9 cellular contexts compared by ENCODE assay signal in genomic region chr17:336110-337021, GRCh38. TPM values are rescaled to one million over a fixed set of nuclear protein-coding genes. Genes with fewer than 3 reads are reported as not detected.
DNase-seq lines count a peak whose midpoint lies in the region; ATAC-seq, FAIRE-seq and TF ChIP-seq lines count a peak whose summit lies in the region.
"Had no signal": no experiment of that assay in that cellular context is flagged by ENCODE, and none has a peak within 500 bp of the region (broad histone marks: within the 10 kb centered on the region; RNA-seq: fewer than 3 reads in every experiment).

No MANE protein-coding gene starts in this region.

- H3K9me3 Mint-ChIP-seq in stimulated activated effector memory CD8-positive, alpha-beta T cell treated with anti-CD3 and anti-CD28 coated beads, Interleukin-12 subunit alpha, Interleukin-12 subunit beta, amount 100 ng/mL, for 72 hours, result no peaks in the 10 kb centered on the region

- no peaks in the 10 kb centered on the region for H4K20me1 ChIP-seq in keratinocyte (ENCODE audit: control insufficient read depth, extremely low read depth, insufficient read depth, low read length)

- peak overlapping the region; percentile 37 for H3K4me2 ChIP-seq in keratinocyte (ENCODE audit: control insufficient read depth, extremely low read depth, insufficient read depth, low read depth, low read length)

- peaks cover 20% of the 10 kb centered on the region for H3K4me1 Mint-ChIP-seq in stimulated activated effector memory CD8-positive, alpha-beta T cell treated with anti-CD3 and anti-CD28 coated beads, Interleukin-12 subunit alpha, Interleukin-12 subunit beta, amount 100 ng/mL, for 72 hours

- no peak for ATAC-seq in stimulated activated effector memory CD8-positive, alpha-beta T cell treated with anti-CD3 and anti-CD28 coated beads, Interleukin-12 subunit alpha, Interleukin-12 subunit beta, amount 100 ng/mL, for 72 hours
- ATAC-seq in GM21576 (IDR thresholded peaks at IDR 0.05; ENCODE audit: unreplicated experiment) (no peak), HG02981 (IDR thresholded peaks at IDR 0.05; ENCODE audit: unreplicated experiment) (no peak)

- H3K27ac ChIP-seq in keratinocyte (ENCODE audit: control insufficient read depth, insufficient read depth, low read length), result no peak overlapping the region

- no peaks in the 10 kb centered on the region for H3K9me3 ChIP-seq in keratinocyte (ENCODE audit: control insufficient read depth, low read depth, low read length)

- no peaks in the 10 kb centered on the region for H3K9me1 ChIP-seq in keratinocyte (ENCODE audit: control insufficient read depth, extremely low read depth, insufficient read depth, low read length)

- peak overlapping the region; percentile 29 for H3K27ac Mint-ChIP-seq in stimulated activated effector memory CD8-positive, alpha-beta T cell treated with anti-CD3 and anti-CD28 coated beads, Interleukin-12 subunit alpha, Interleukin-12 subunit beta, amount 100 ng/mL, for 72 hours

- FAIRE-seq in keratinocyte (lab: Jason Lieb, UNC), result no peak

- dilution Hi-C loops in keratinocyte (cut with MboI; ENCODE audit: extremely low pct_ligation_motif_present, low sequenced_read_pairs), result no loop called here

- H3K36me3 Mint-ChIP-seq in stimulated activated effector memory CD8-positive, alpha-beta T cell treated with anti-CD3 and anti-CD28 coated beads, Interleukin-12 subunit alpha, Interleukin-12 subunit beta, amount 100 ng/mL, for 72 hours, result peaks cover 6% of the 10 kb centered on the region

- DNase-seq in NCI-H510A treated with DMSO at 0.1 percent for 48 hours (lab: John Stamatoyannopoulos, UW), result peak; percentile 58
- no peak for DNase-seq in NCI-H510A (lab: John Stamatoyannopoulos, UW)
- DNase-seq in activated CD4-positive, alpha-beta T cell treated with anti-CD3 and anti-CD28 coated beads, Interleukin-2, amount 50 U/mL, for 1 hour, result peak; percentile 65
- no peak for DNase-seq in keratinocyte (ENCODE audit: low read depth, low spot score)
- DNase-seq in stimulated activated effector memory CD8-positive, alpha-beta T cell treated with anti-CD3 and anti-CD28 coated beads, Interleukin-12 subunit alpha, Interleukin-12 subunit beta, amount 100 ng/mL, for 72 hours (ENCODE audit: low spot score in 2 of 2), result no peak
- no peak for DNase-seq in kidney glomerular epithelial cell (lab: John Stamatoyannopoulos, UW)
- DNase-seq: NK-92 treated with Interleukin-12 subunit alpha and Interleukin-12 subunit beta, amount 100 ng/mL, for 24 hours had no signal

- H3K4me3 Mint-ChIP-seq in stimulated activated effector memory CD8-positive, alpha-beta T cell treated with anti-CD3 and anti-CD28 coated beads, Interleukin-12 subunit alpha, Interleukin-12 subunit beta, amount 100 ng/mL, for 72 hours, result no peak overlapping the region

- no peak overlapping the region for H2AFZ ChIP-seq in keratinocyte (ENCODE audit: control insufficient read depth, low read length)

- H3K79me2 ChIP-seq in keratinocyte (ENCODE audit: control insufficient read depth, insufficient read depth, low read length), result no peaks in the 10 kb centered on the region

- no peak overlapping the region for H3K4me3 ChIP-seq in keratinocyte (ENCODE audit: control insufficient read depth in 2 of 3, extremely low read depth in 1 of 3, insufficient read depth in 2 of 3, low read depth in 1 of 3, low read length in 3 of 3)

- H3K27me3 ChIP-seq in keratinocyte (ENCODE audit: control insufficient read depth, extremely low read depth, insufficient read depth, low read length), result peaks cover 30% of the 10 kb centered on the region

- H3K4me1 ChIP-seq in keratinocyte (ENCODE audit: control insufficient read depth, extremely low read depth, insufficient read depth, low read length), result peaks cover 29% of the 10 kb centered on the region

- TF ChIP-seq CTCF in keratinocyte (optimal IDR thresholded peaks at IDR 0.05 in 1 of 3, IDR thresholded peaks at IDR 0.05 in 1 of 3, conservative IDR thresholded peaks at IDR 0.05 in 1 of 3; ENCODE audit: extremely low read depth in 1 of 3, insufficient read depth in 2 of 3, low read length in 3 of 3), result no peak

- H3K36me3 ChIP-seq in keratinocyte (ENCODE audit: control insufficient read depth in 2 of 2, extremely low read depth in 1 of 2, insufficient read depth in 2 of 2, low read length in 2 of 2), result no peaks in the 10 kb centered on the region

- H3K9ac ChIP-seq in keratinocyte (ENCODE audit: control insufficient read depth, extremely low read depth, insufficient read depth, low read length), result no peak overlapping the region

RNA-seq across cellular contexts. Expression of gene RPH3AL, which starts 16.2 kb away (rescaled TPM):
- polyA plus RNA-seq in keratinocyte, result 0.31 to 1.2 TPM (median 0.94 TPM) in 3 replicates
- polyA plus RNA-seq in keratinocyte (2011; ENCODE audit: low read depth), result not detected
- 0.22 and 0.70 TPM in 2 replicates for polyA plus RNA-seq in keratinocyte (2011; cell fraction: cytosol; rRNA removed)
- 0.69 and 0.77 TPM in 2 replicates for polyA plus RNA-seq in keratinocyte (2011; cell fraction: nucleus; rRNA removed)
- 0.24 and 0.64 TPM in 2 replicates for polyA plus RNA-seq in keratinocyte (2012; ENCODE audit: low replicate concordance)
- 0.38 to 0.63 TPM in 2 of 3 replicates, not detected in the other for polyA minus RNA-seq in keratinocyte
- not detected for polyA minus RNA-seq in keratinocyte (2011; cell fraction: cytosol; rRNA and poly(A)+ RNA removed)
- polyA minus RNA-seq in keratinocyte (2011; cell fraction: nucleus; rRNA and poly(A)+ RNA removed), result 0.84 and 1.4 TPM in 2 replicates

Comparison
In these comparisons a context has a peak if more than half of its experiments do, and no peak if none do; other contexts are left out.
1. DNase-seq: peak in NCI-H510A treated with DMSO at 0.1 percent for 48 hours (single experiment) and activated CD4-positive, alpha-beta T cell treated with anti-CD3 and anti-CD28 coated beads, Interleukin-2, amount 50 U/mL, for 1 hour (single experiment); none in NCI-H510A (single experiment), keratinocyte (single experiment), stimulated activated effector memory CD8-positive, alpha-beta T cell treated with anti-CD3 and anti-CD28 coated beads, Interleukin-12 subunit alpha, Interleukin-12 subunit beta, amount 100 ng/mL, for 72 hours (0 of 2) and kidney glomerular epithelial cell (single experiment).